In the genomic region with DNA sequence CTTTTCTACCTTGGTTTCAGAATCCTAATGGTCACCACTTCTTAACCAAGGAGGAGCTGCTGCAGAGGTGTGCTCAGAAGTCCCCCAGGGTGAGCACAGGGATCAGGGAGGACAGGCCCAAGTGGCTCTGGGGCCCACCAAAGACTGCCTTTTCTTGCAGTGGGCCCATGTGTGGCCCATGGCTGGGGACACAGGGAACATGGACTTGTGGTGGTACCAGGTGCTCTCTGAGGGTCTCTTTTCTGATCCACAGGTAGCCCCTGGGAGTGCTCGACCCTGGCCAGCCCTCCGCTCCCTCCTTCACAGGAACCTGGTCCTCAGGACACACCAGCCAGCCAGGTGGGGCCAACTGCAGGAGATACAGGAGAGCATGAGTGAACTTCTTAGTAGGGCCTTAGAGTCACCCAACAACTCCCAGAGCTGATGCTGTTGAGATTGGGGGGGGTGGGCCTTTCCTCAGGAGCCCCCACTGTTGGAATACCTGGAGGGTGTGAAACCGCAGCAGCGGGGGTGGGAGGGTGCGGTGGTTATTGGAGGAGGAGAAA, we compare ENCODE assay signal across 1 cellular context.
TF ChIP-seq lines count a peak whose summit lies in the region.

No MANE protein-coding gene starts in this region.

TF ChIP-seq in HepG2, 621 proteins besides CTCF, POLR2A, EP300 and RAD21:
- TF ChIP-seq MAF1 (CRISPR knock-in tag; IDR thresholded peaks at IDR 0.05; ENCODE audit: borderline replicate concordance), result no peak
- 0 out of 2 replicates have a peak, but pooled peaks have one; percentile 3 for TF ChIP-seq AHR (CRISPR knock-in tag; IDR thresholded peaks at IDR 0.05)
- TF ChIP-seq, protein P1, sequence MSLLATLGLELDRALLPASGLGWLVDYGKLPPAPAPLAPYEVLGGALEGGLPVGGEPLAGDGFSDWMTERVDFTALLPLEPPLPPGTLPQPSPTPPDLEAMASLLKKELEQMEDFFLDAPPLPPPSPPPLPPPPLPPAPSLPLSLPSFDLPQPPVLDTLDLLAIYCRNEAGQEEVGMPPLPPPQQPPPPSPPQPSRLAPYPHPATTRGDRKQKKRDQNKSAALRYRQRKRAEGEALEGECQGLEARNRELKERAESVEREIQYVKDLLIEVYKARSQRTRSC (CRISPR knock-in tag; IDR thresholded peaks at IDR 0.05; ENCODE audit: low read depth), result no peak
